32 cellular contexts compared by ENCODE assay signal in genomic region chr4:40675166-40675565, GRCh38. TPM values are rescaled to one million over a fixed set of nuclear protein-coding genes. Genes with fewer than 3 reads are reported as not detected.
DNase-seq lines count a peak whose midpoint lies in the region; TF ChIP-seq lines count a peak whose summit lies in the region.
"Had no signal": no experiment of that assay in that cellular context is flagged by ENCODE, and none has a peak within 500 bp of the region (broad histone marks: within the 10 kb centered on the region; RNA-seq: fewer than 3 reads in every experiment).

No MANE protein-coding gene starts in this region.

- POLR2A ChIA-PET in MCF 10A (lab: Yijun Ruan, JAX): interaction anchor here (0.6 to 1.0 kb wide), 3 partner anchors 12 to 1108 kb away, joined by 3 to 4 read pairs (median 3); no protein-coding TSS in a partner anchor
- POLR2A ChIA-PET in PC-9 (lab: Charles Lee; ENCODE audit: unreplicated experiment): interaction anchor here (0.7 to 0.8 kb wide), 2 partner anchors 20 to 27 kb away, joined by 6 to 10 read pairs; no protein-coding TSS in a partner anchor

- H3K9me3 ChIP-seq in breast epithelium (no peaks in the 10 kb centered on the region), PC-9 (ENCODE audit: insufficient read depth, low read depth) (no peaks in the 10 kb centered on the region), hepatocyte (ENCODE audit: low read depth) (no peaks in the 10 kb centered on the region)
- H3K9me3 ChIP-seq: BE2C, lower lobe of right lung, prostate gland, right lobe of liver, SJCRH30, spleen, thyroid gland had no signal

- H3K9me2 ChIP-seq in PC-9 (ENCODE audit: insufficient read depth): no peaks in the 10 kb centered on the region
- H3K9me2 ChIP-seq in hepatocyte (replicated peaks; ENCODE audit: insufficient read depth): no peaks in the 10 kb centered on the region

- H2AFZ ChIP-seq in PC-9: no peak overlapping the region
- H2AFZ ChIP-seq in hepatocyte: no peak overlapping the region

- BruUV-seq in MCF 10A (replicated peaks; lab: Mats Ljungman, UMichigan) (no TSS peak), PC-9 (replicated peaks; lab: Mats Ljungman, UMichigan) (no TSS peak)

- peaks cover 9% of the 10 kb centered on the region for H3K4me1 Mint-ChIP-seq in MCF 10A (ENCODE audit: insufficient read depth, unreplicated experiment)
- H3K4me1 Mint-ChIP-seq in type B pancreatic cell (ENCODE audit: unreplicated experiment): peaks cover 27% of the 10 kb centered on the region

- no peaks in the 10 kb centered on the region for H3K36me3 Mint-ChIP-seq in MCF 10A (ENCODE audit: insufficient read depth, unreplicated experiment)
- H3K36me3 Mint-ChIP-seq in type B pancreatic cell: no peaks in the 10 kb centered on the region
- H3K36me3 Mint-ChIP-seq: brain; naive thymus-derived CD8-positive, alpha-beta T cell had no signal

- H3K27me3 Mint-ChIP-seq in MCF 10A (ENCODE audit: insufficient read depth, unreplicated experiment) (no peaks in the 10 kb centered on the region), type B pancreatic cell (no peaks in the 10 kb centered on the region)
- H3K27me3 Mint-ChIP-seq: CD8-positive, alpha-beta memory T cell; naive thymus-derived CD8-positive, alpha-beta T cell; stimulated activated naive CD8-positive, alpha-beta T cell treated with anti-CD3 and anti-CD28 coated beads, Interleukin-15, amount 100 ng/mL, for 72 hours had no signal

- TF ChIP-seq CTCF in MCF 10A (IDR thresholded peaks at IDR 0.05; ENCODE audit: unreplicated experiment): no peak
- TF ChIP-seq CTCF in breast epithelium (IDR thresholded peaks at IDR 0.05): no peak
- no peak for TF ChIP-seq CTCF in PC-9 (conservative IDR thresholded peaks at IDR 0.05)
- no peak for TF ChIP-seq CTCF in type B pancreatic cell (conservative IDR thresholded peaks at IDR 0.05)
- TF ChIP-seq CTCF in hepatocyte (IDR thresholded peaks at IDR 0.05; ENCODE audit: poor library complexity): no peak

- no peak overlapping the region for H3K27ac Mint-ChIP-seq in MCF 10A (ENCODE audit: low read depth, unreplicated experiment)
- peak overlapping the region; percentile 90 for H3K27ac Mint-ChIP-seq in type B pancreatic cell
- H3K27ac Mint-ChIP-seq: activated CD8-positive, alpha-beta T cell treated with anti-CD3 and anti-CD28 coated beads for 36 hours; brain; CD8-positive, alpha-beta memory T cell; naive thymus-derived CD8-positive, alpha-beta T cell had no signal

- H3K4me3 ChIP-seq in breast epithelium: no peak overlapping the region
- no peak overlapping the region for H3K4me3 ChIP-seq in PC-9
- H3K4me3 ChIP-seq in hepatocyte: no peak overlapping the region
- H3K4me3 ChIP-seq: dorsolateral prefrontal cortex, lower lobe of right lung, prostate gland, right lobe of liver, SJCRH30, spleen, thyroid gland had no signal

- H3K4me3 Mint-ChIP-seq in MCF 10A (ENCODE audit: unreplicated experiment): no peak overlapping the region
- H3K4me3 Mint-ChIP-seq in type B pancreatic cell: no peak overlapping the region
- H3K4me3 Mint-ChIP-seq: activated CD8-positive, alpha-beta T cell treated with anti-CD3 and anti-CD28 coated beads for 36 hours; brain; CD8-positive, alpha-beta memory T cell; naive thymus-derived CD8-positive, alpha-beta T cell; stimulated activated naive CD8-positive, alpha-beta T cell treated with anti-CD3 and anti-CD28 coated beads, Interleukin-15, amount 100 ng/mL, for 72 hours had no signal

- intact Hi-C loops in MCF 10A (cut with micrococcal nuclease): no loop called here
- intact Hi-C loops in breast epithelium (cut with DNase I; ENCODE audit: low total_unique reads): loop anchor here (10.0 kb wide), 1 partner anchor 960 kb away; no protein-coding TSS in a partner anchor
- intact Hi-C loops in PC-9 (cut with micrococcal nuclease; ENCODE audit: unreplicated experiment): no loop called here

- H3K4me2 ChIP-seq in PC-9 (peak overlapping the region; percentile 2; the same call in 1 of the 2 replicates), hepatocyte (no peak overlapping the region)

- CTCF ChIA-PET in MCF 10A (lab: Yijun Ruan, JAX) (interaction anchor here (0.6 kb wide), 3 partner anchors 11 to 397 kb away, joined by 3 to 5 read pairs (median 3); no protein-coding TSS in a partner anchor), PC-9 (lab: Charles Lee) (interaction anchor here (0.7 to 1.0 kb wide), 2 partner anchors 49 to 850 kb away, joined by 4 read pairs; no protein-coding TSS in a partner anchor)

- H4K20me1 ChIP-seq in PC-9 (ENCODE audit: insufficient read depth) (no peaks in the 10 kb centered on the region), hepatocyte (ENCODE audit: insufficient read depth, poor library complexity, severe bottlenecking) (no peaks in the 10 kb centered on the region)

- peaks cover 45% of the 10 kb centered on the region for H3F3A ChIP-seq in PC-9 (ENCODE audit: insufficient read depth, low read depth)

- no peak for TF ChIP-seq POLR2A in breast epithelium (IDR thresholded peaks at IDR 0.05)

- H3K27me3 ChIP-seq in breast epithelium (no peaks in the 10 kb centered on the region), PC-9 (ENCODE audit: insufficient read depth, low read depth) (no peaks in the 10 kb centered on the region), hepatocyte (no peaks in the 10 kb centered on the region)
- H3K27me3 ChIP-seq: BE2C, dorsolateral prefrontal cortex, right lobe of liver, spleen, thyroid gland had no signal

- H3K36me3 ChIP-seq in breast epithelium (no peaks in the 10 kb centered on the region), PC-9 (ENCODE audit: low read depth) (no peaks in the 10 kb centered on the region), hepatocyte (replicated peaks; ENCODE audit: insufficient read depth, low read depth) (no peaks in the 10 kb centered on the region)
- H3K36me3 ChIP-seq: BE2C, lower lobe of right lung, prostate gland, right lobe of liver, SJCRH30, spleen, thyroid gland had no signal

- WGBS in hepatocyte (ENCODE audit: low lambda C conversion rate, missing lambda C conversion rate): 91% methylated on average over 6 of the region's 6 CpGs

- 0 out of 2 replicates have a peak, but pooled peaks cover 4% of the 10 kb centered on the region for H3K79me2 ChIP-seq in PC-9 (ENCODE audit: low read depth)
- H3K79me2 ChIP-seq in hepatocyte: no peaks in the 10 kb centered on the region

- H3K27ac ChIP-seq in breast epithelium (no peak overlapping the region), PC-9 (peak overlapping the region; percentile 100), hepatocyte (no peak overlapping the region)
- H3K27ac ChIP-seq: dorsolateral prefrontal cortex, lower lobe of right lung, prostate gland, right lobe of liver, SJCRH30, spleen, thyroid gland had no signal

- H3K9me3 Mint-ChIP-seq in MCF 10A (ENCODE audit: unreplicated experiment) (no peaks in the 10 kb centered on the region), type B pancreatic cell (no peaks in the 10 kb centered on the region)
- H3K9me3 Mint-ChIP-seq: activated CD8-positive, alpha-beta T cell treated with anti-CD3 and anti-CD28 coated beads for 36 hours; brain; CD8-positive, alpha-beta memory T cell; naive thymus-derived CD8-positive, alpha-beta T cell; stimulated activated naive CD8-positive, alpha-beta T cell treated with anti-CD3 and anti-CD28 coated beads, Interleukin-15, amount 100 ng/mL, for 72 hours had no signal

- DNase-seq in MCF 10A (ENCODE audit: unreplicated experiment) (peak; percentile 23), breast epithelium (ENCODE audit: low spot score in 2 of 2) (no peak), NCI-H146 treated with DMSO at 0.1 percent for 48 hours (lab: John Stamatoyannopoulos, UW; ENCODE audit: unreplicated experiment) (peak; percentile 38), PC-9 (peak in 1 of 2 experiments; percentile 86), type B pancreatic cell (ENCODE audit: extremely low spot score, unreplicated experiment) (no peak), NCI-H1694 treated with DMSO at 0.1 percent for 48 hours (lab: John Stamatoyannopoulos, UW) (no peak), hepatocyte (ENCODE audit: low spot score) (no peak), ureter (ENCODE audit: low spot score) (no peak)
- DNase-seq: ACHN; activated CD8-positive, alpha-beta memory T cell treated with anti-CD3 and anti-CD28 coated beads, Interleukin-2, amount 50 U/mL, for 48 hours; activated CD8-positive, alpha-beta T cell treated with anti-CD3 and anti-CD28 coated beads for 36 hours; activated naive CD4-positive, alpha-beta T cell treated with anti-CD3 and anti-CD28 coated beads, Interleukin-2, amount 50 U/mL, for 16 hours; amniotic stem cell; BE2C; CD8-positive, alpha-beta memory T cell; dorsolateral prefrontal cortex; IMR-90; kidney glomerular epithelial cell; lower lobe of right lung; naive thymus-derived CD8-positive, alpha-beta T cell; NCI-H446; nucleus accumbens; right lobe of liver; SJCRH30; spleen; stimulated activated CD4-positive, alpha-beta T cell treated with anti-CD3 and anti-CD28 coated beads, Interleukin-2, amount 100 ng/mL, for 48 hours; stimulated activated naive CD8-positive, alpha-beta T cell treated with anti-CD3 and anti-CD28 coated beads, Interleukin-15, amount 100 ng/mL, for 72 hours; SW 1271; T-helper 9 cell; thyroid gland had no signal

- no peaks in the 10 kb centered on the region for H3K4me1 ChIP-seq in breast epithelium
- peaks cover 52% of the 10 kb centered on the region for H3K4me1 ChIP-seq in PC-9 (replicated peaks; ENCODE audit: insufficient read depth)
- H3K4me1 ChIP-seq in hepatocyte (ENCODE audit: insufficient read depth): peaks cover 3% of the 10 kb centered on the region
- H3K4me1 ChIP-seq: BE2C, prostate gland, right lobe of liver had no signal

RNA-seq across cellular contexts. Expression of gene RBM47, which starts 45.5 kb away (rescaled TPM):
- 1.8 and 2.0 TPM in 2 replicates for total RNA-seq in MCF 10A (2022)
- total RNA-seq in breast epithelium: 100 to 1,000 TPM in 1 of 3 donors, 10 to 100 TPM in 2; 66.6 to 151 (median 89.5) TPM
- total RNA-seq in PC-9 (2021): 78.0 and 79.0 TPM in 2 replicates
- total RNA-seq in type B pancreatic cell (ENCODE audit: low replicate concordance): 53.5 and 97.1 TPM in 2 replicates
- total RNA-seq in hepatocyte: 126 and 137 TPM in 2 replicates
- polyA plus RNA-seq in hepatocyte: 44.9 and 49.8 TPM in 2 replicates
- 110 TPM for total RNA-seq in ureter
- total RNA-seq: SJCRH30 had no signal
- polyA plus RNA-seq: CD8-positive, alpha-beta memory T cell had no signal

Comparison
In these comparisons a context has a peak if more than half of its experiments do, and no peak if none do; other contexts are left out.
1. DNase-seq: peak in MCF 10A (single experiment) and NCI-H146 treated with DMSO at 0.1 percent for 48 hours (single experiment); none in breast epithelium (0 of 2), type B pancreatic cell (single experiment), NCI-H1694 treated with DMSO at 0.1 percent for 48 hours (single experiment), hepatocyte (single experiment) and ureter (single experiment).
2. RNA of gene RBM47, which starts 45.5 kb away (total RNA-seq): 126 to 137 TPM in hepatocyte, 110 TPM in ureter (single experiment), 66.6 to 151 TPM in breast epithelium, 78.0 to 79.0 TPM in PC-9 and 53.5 to 97.1 TPM in type B pancreatic cell; 1.8 to 2.0 TPM in MCF 10A; every median in the first group is over 10 times any median in the second.